ENCODE assay signal across 8 cellular contexts in the genomic region with DNA sequence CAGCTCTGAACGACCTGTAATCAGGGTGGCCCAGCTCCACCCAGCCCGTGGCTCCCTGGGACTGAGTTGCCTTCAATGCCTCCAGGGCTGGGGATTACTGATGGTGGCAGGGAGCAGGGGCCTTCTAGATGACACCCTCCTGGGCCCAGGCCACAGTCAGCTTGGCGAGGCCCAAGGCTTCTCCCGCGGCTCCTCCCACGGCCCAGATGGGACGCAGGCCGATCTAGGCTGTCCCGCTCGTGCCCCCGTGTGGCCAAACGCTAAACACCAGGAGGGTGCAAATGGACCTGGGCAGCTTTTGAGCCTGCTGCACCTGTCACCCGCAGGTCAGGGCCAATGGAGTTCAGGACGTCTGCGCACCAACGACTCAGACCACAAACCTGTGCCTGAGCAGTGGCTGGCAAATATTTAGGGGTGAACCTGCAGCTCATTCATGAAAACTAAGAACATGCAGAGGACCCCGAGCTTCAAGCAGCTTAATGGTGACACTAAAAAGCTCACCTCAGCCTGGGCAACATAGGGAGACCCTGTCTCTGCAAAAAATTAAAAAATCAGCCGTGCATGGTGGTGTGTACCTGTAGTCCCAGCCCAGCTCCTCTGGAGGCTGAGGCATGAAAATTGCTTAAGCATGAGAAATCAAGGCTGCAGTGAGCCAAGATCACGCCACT. TPM values are rescaled to one million over a fixed set of nuclear protein-coding genes. Genes with fewer than 3 reads are reported as not detected.
A peak's percentile ranks its signal among the peaks of the same experiment; 100 is the strongest.
DNase-seq lines count a peak whose midpoint lies in the region; ATAC-seq and TF ChIP-seq lines count a peak whose summit lies in the region.

No MANE protein-coding gene starts in this region.

- DNase-seq in AG09319 (ENCODE audit: extremely low read depth, low read depth), result no peak
- DNase-seq in NCI-H2196 treated with DMSO at 0.1 percent for 48 hours (lab: John Stamatoyannopoulos, UW; ENCODE audit: unreplicated experiment), result peak; percentile 51
- DNase-seq in caudate nucleus (lab: John Stamatoyannopoulos, UW), result peak in 60 of 61 donors; percentile 2 to 78 (median 48)
- peak; percentile 41 for DNase-seq in kidney epithelial cell (ENCODE audit: low read depth)
- DNase-seq in stimulated activated CD4-positive, alpha-beta T cell treated with anti-CD3 and anti-CD28 coated beads, Interleukin-1b, Interleukin-23, amount 100 ng/mL, for 4 hours (ENCODE audit: low read depth in 2 of 2), result peak; percentile 69 to 79

- ATAC-seq in GM18861 (IDR thresholded peaks at IDR 0.05; ENCODE audit: unreplicated experiment) (peak; percentile 90), HG03045 (IDR thresholded peaks at IDR 0.05; ENCODE audit: unreplicated experiment) (peak; percentile 88)
- ATAC-seq in activated CD4-positive, CD25-positive, alpha-beta regulatory T cell treated with anti-CD3 and anti-CD28 coated beads, Interleukin-2, amount 50 U/mL, for 24 hours, result peak; percentile 86 to 95

- TF ChIP-seq CTCF in AG09319 (IDR thresholded peaks at IDR 0.05; ENCODE audit: low read depth, low read length), result peak; percentile 95
- TF ChIP-seq CTCF in kidney epithelial cell (IDR thresholded peaks at IDR 0.05; ENCODE audit: insufficient read depth, low read length, poor library complexity, severe bottlenecking), result peak; percentile 92

- no peak overlapping the region for H3K4me3 ChIP-seq in kidney epithelial cell (ENCODE audit: low read depth, low read length)

- no peak overlapping the region for H3K27ac ChIP-seq in caudate nucleus (ENCODE audit: low read depth, low read length)

- H3K36me3 ChIP-seq in kidney epithelial cell (ENCODE audit: control insufficient read depth, insufficient read depth, low read length), result no peaks in the 10 kb centered on the region

- no peaks in the 10 kb centered on the region for H3K27me3 ChIP-seq in kidney epithelial cell (ENCODE audit: control insufficient read depth, insufficient read depth, low read length)

RNA-seq across cellular contexts. Expression of a gene that starts 43.2 kb away (rescaled TPM):
- total RNA-seq in kidney epithelial cell, result 17.3 and 22.4 TPM in 2 replicates
